Comparison of ENCODE assay signal across 18 cellular contexts in the genomic region with DNA sequence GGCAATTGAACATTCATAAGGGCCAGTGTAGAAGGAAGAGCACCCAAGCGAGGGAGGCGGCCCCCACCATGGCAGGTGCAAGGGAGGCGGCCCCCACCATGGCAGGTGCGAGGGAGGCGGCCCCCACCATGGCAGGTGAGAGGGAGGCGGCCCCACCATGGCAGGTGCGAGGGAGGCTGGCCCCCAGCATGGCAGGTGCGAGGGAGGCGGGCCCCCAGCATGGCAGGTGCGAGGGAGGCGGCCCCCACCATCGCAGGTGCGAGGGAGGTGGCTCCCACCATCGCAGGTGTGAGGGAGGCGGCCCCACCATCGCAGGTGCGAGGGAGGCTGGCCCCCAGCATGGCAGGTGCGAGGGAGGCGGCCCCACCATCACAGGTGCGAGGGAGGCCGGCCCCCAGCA. TPM values are rescaled to one million over a fixed set of nuclear protein-coding genes. Genes with fewer than 3 reads are reported as not detected.
DNase-seq lines count a peak whose midpoint lies in the region; ATAC-seq and TF ChIP-seq lines count a peak whose summit lies in the region.
"Had no signal": no experiment of that assay in that cellular context is flagged by ENCODE, and none has a peak within 500 bp of the region (broad histone marks: within the 10 kb centered on the region; RNA-seq: fewer than 3 reads in every experiment).

No MANE protein-coding gene starts in this region.

- H4K8ac ChIP-seq in neuronal stem cell (ENCODE audit: low read depth, low read length), result no peak overlapping the region

- H3K9me3 ChIP-seq in right atrium auricular region (no peaks in the 10 kb centered on the region), neuronal stem cell (replicated peaks in 1 of 2; ENCODE audit: control insufficient read depth in 2 of 2, insufficient read depth in 1 of 2, low read depth in 1 of 2, low read length in 2 of 2) (peaks cover 0 to 2% of the 10 kb centered on the region in 2 donors), PC-9 (ENCODE audit: insufficient read depth, low read depth) (no peaks in the 10 kb centered on the region)
- H3K9me3 ChIP-seq in CD8-positive, alpha-beta memory T cell (ENCODE audit: low read length), result no peaks in the 10 kb centered on the region

- peak overlapping the region; percentile 94 for H2BK120ac ChIP-seq in neuronal stem cell (ENCODE audit: low read depth, low read length)

- intact Hi-C loops in left ventricle myocardium superior (cut with micrococcal nuclease) (no loop called here), PC-9 (cut with micrococcal nuclease; ENCODE audit: unreplicated experiment) (no loop called here)

- no peak overlapping the region for H3K14ac ChIP-seq in neuronal stem cell (ENCODE audit: low read length)

- H2BK12ac ChIP-seq in neuronal stem cell (ENCODE audit: low read length), result no peak overlapping the region

- no peaks in the 10 kb centered on the region for H3K36me3 Mint-ChIP-seq in activated naive CD8-positive, alpha-beta T cell treated with anti-CD3 and anti-CD28 coated beads for 36 hours
- no peaks in the 10 kb centered on the region for H3K36me3 Mint-ChIP-seq in CD8-positive, alpha-beta memory T cell

- no peaks in the 10 kb centered on the region for H3K9me3 Mint-ChIP-seq in activated naive CD8-positive, alpha-beta T cell treated with anti-CD3 and anti-CD28 coated beads for 36 hours
- H3K9me3 Mint-ChIP-seq in CD8-positive, alpha-beta memory T cell, result no peaks in the 10 kb centered on the region

- H3K18ac ChIP-seq in neuronal stem cell (ENCODE audit: low read length), result peak overlapping the region; percentile 3

- no peak overlapping the region for H3K27ac ChIP-seq in right atrium auricular region
- H3K27ac ChIP-seq in neuronal stem cell (replicated peaks; ENCODE audit: low read length), result no peak overlapping the region
- H3K27ac ChIP-seq in CD8-positive, alpha-beta memory T cell (ENCODE audit: low read depth, low read length), result no peak overlapping the region
- H3K27ac ChIP-seq in PC-9, result no peak overlapping the region
- H3K27ac ChIP-seq: C4-2B, KMS-11 had no signal

- no peak overlapping the region for H3K4me3 ChIP-seq in right atrium auricular region
- no peak overlapping the region for H3K4me3 ChIP-seq in neuronal stem cell (ENCODE audit: low read length in 2 of 2)
- no peak overlapping the region for H3K4me3 ChIP-seq in CD8-positive, alpha-beta memory T cell (ENCODE audit: low read length)
- H3K4me3 ChIP-seq in PC-9, result no peak overlapping the region

- H2BK5ac ChIP-seq in neuronal stem cell (ENCODE audit: low read length), result no peak overlapping the region

- no peak for ATAC-seq in left ventricle myocardium superior

- no peak overlapping the region for H3K27ac Mint-ChIP-seq in activated naive CD8-positive, alpha-beta T cell treated with anti-CD3 and anti-CD28 coated beads for 36 hours
- no peak overlapping the region for H3K27ac Mint-ChIP-seq in CD8-positive, alpha-beta memory T cell

- no peaks in the 10 kb centered on the region for H3K9me2 ChIP-seq in PC-9 (ENCODE audit: insufficient read depth)

- H3K23ac ChIP-seq in neuronal stem cell (ENCODE audit: low read depth, low read length, poor library complexity), result no peak overlapping the region

- peak overlapping the region; percentile 47 for H3K9ac ChIP-seq in neuronal stem cell (ENCODE audit: low read depth, low read length, poor library complexity)
- H3K9ac ChIP-seq: KMS-11 had no signal

- H3K4me2 ChIP-seq in neuronal stem cell (ENCODE audit: insufficient read depth, low read length, poor library complexity, severe bottlenecking), result no peak overlapping the region
- no peak overlapping the region for H3K4me2 ChIP-seq in PC-9
- H3K4me2 ChIP-seq: KMS-11 had no signal

- no peaks in the 10 kb centered on the region for H3K79me2 ChIP-seq in PC-9 (ENCODE audit: low read depth)

- no CpG with 5 or more reads among the region's 21 CpGs for WGBS in neuronal stem cell (ENCODE audit: extremely low coverage in 2 of 2, insufficient read length in 2 of 2, insufficient replicate concordance in 1 of 2), 2 donors

- H3K36me3 ChIP-seq in right atrium auricular region (no peaks in the 10 kb centered on the region), neuronal stem cell (replicated peaks in 1 of 2; ENCODE audit: control insufficient read depth in 2 of 2, insufficient read depth in 2 of 2, low read length in 2 of 2) (no peaks in the 10 kb centered on the region), PC-9 (ENCODE audit: low read depth) (no peaks in the 10 kb centered on the region)
- H3K36me3 ChIP-seq in CD8-positive, alpha-beta memory T cell (ENCODE audit: insufficient read depth, low read length), result no peaks in the 10 kb centered on the region

- no peak overlapping the region for H4K91ac ChIP-seq in neuronal stem cell (ENCODE audit: low read depth, low read length, poor library complexity)

- POLR2A ChIA-PET in CD8-positive, alpha-beta memory T cell (lab: Charles Lee), result no interaction called here
- POLR2A ChIA-PET in PC-9 (lab: Charles Lee; ENCODE audit: unreplicated experiment), result no interaction called here

- H2BK15ac ChIP-seq in neuronal stem cell (ENCODE audit: low read length), result no peak overlapping the region

- no peak overlapping the region for H3K4me3 Mint-ChIP-seq in activated naive CD8-positive, alpha-beta T cell treated with anti-CD3 and anti-CD28 coated beads for 36 hours
- no peak overlapping the region for H3K4me3 Mint-ChIP-seq in CD8-positive, alpha-beta memory T cell

- H3K27me3 ChIP-seq in right atrium auricular region, result no peaks in the 10 kb centered on the region
- peaks cover 0 to 6% (median 0%) of the 10 kb centered on the region in 3 experiments for H3K27me3 ChIP-seq in neuronal stem cell (ENCODE audit: control insufficient read depth in 3 of 3, insufficient read depth in 3 of 3, low read depth in 1 of 3, low read length in 3 of 3)
- H3K27me3 ChIP-seq in CD8-positive, alpha-beta memory T cell (ENCODE audit: insufficient read depth, low read length, poor library complexity, severe bottlenecking), result no peaks in the 10 kb centered on the region
- no peaks in the 10 kb centered on the region for H3K27me3 ChIP-seq in PC-9 (ENCODE audit: insufficient read depth, low read depth)

- H4K20me1 ChIP-seq in PC-9 (ENCODE audit: insufficient read depth), result no peaks in the 10 kb centered on the region

- DNase-seq in left ventricle myocardium superior (peak; percentile 9), right atrium auricular region (ENCODE audit: low spot score) (no peak), islet precursor cell (peak; percentile 34), neuronal stem cell (ENCODE audit: low spot score) (no peak), PC-9 (no peak)
- DNase-seq in activated naive CD8-positive, alpha-beta T cell treated with anti-CD3 and anti-CD28 coated beads for 36 hours, result no peak
- no peak for DNase-seq in CD8-positive, alpha-beta memory T cell
- DNase-seq: DMS53, GF-D8, IMR-90, NCI-H1105, NCI-H146, NCI-H2029, NCI-H345, NCI-H524, NCI-H82 had no signal

- H3K4me1 ChIP-seq in right atrium auricular region (no peaks in the 10 kb centered on the region), neuronal stem cell (ENCODE audit: control insufficient read depth in 2 of 2, insufficient read depth in 1 of 2, low read depth in 1 of 2, low read length in 2 of 2) (no peaks in the 10 kb centered on the region), PC-9 (replicated peaks; ENCODE audit: insufficient read depth) (no peaks in the 10 kb centered on the region)
- no peaks in the 10 kb centered on the region for H3K4me1 ChIP-seq in CD8-positive, alpha-beta memory T cell (ENCODE audit: insufficient read depth, low read length)

- CTCF ChIA-PET in CD8-positive, alpha-beta memory T cell (lab: Charles Lee), result no interaction called here
- CTCF ChIA-PET in PC-9 (lab: Charles Lee), result no interaction called here

- H3K4ac ChIP-seq in neuronal stem cell (ENCODE audit: low read length), result peak overlapping the region; percentile 11

- no TSS peak for BruUV-seq in PC-9 (replicated peaks; lab: Mats Ljungman, UMichigan)

- no peaks in the 10 kb centered on the region for H3K4me1 Mint-ChIP-seq in activated naive CD8-positive, alpha-beta T cell treated with anti-CD3 and anti-CD28 coated beads for 36 hours
- H3K4me1 Mint-ChIP-seq in CD8-positive, alpha-beta memory T cell, result no peaks in the 10 kb centered on the region

- H2AFZ ChIP-seq in neuronal stem cell (ENCODE audit: low read length) (no peak overlapping the region), PC-9 (no peak overlapping the region)

- H3F3A ChIP-seq in PC-9 (ENCODE audit: insufficient read depth, low read depth), result no peaks in the 10 kb centered on the region

- no peak overlapping the region for H2AK5ac ChIP-seq in neuronal stem cell (ENCODE audit: low read depth, low read length)

- no peak for TF ChIP-seq CTCF in right atrium auricular region (IDR thresholded peaks at IDR 0.05)
- no peak for TF ChIP-seq CTCF in PC-9 (conservative IDR thresholded peaks at IDR 0.05)

- H3K27me3 Mint-ChIP-seq in activated naive CD8-positive, alpha-beta T cell treated with anti-CD3 and anti-CD28 coated beads for 36 hours, result no peaks in the 10 kb centered on the region
- peaks cover 5 to 11% of the 10 kb centered on the region in 2 donors for H3K27me3 Mint-ChIP-seq in CD8-positive, alpha-beta memory T cell

- H3K79me1 ChIP-seq in neuronal stem cell (ENCODE audit: low read depth, low read length), result no peaks in the 10 kb centered on the region

RNA-seq across cellular contexts. Expression of gene GPC1, which starts 24.7 kb away (rescaled TPM):
- total RNA-seq in left ventricle myocardium superior (177 TPM), right atrium auricular region (100 to 1,000 TPM in 1 of 2 donors, 10 to 100 TPM in 1; 77.4 to 103 TPM), PC-9 (2021) (302 and 319 TPM in 2 replicates)
- polyA plus RNA-seq in neuronal stem cell (2013, experiment 1 of 2), result 78.0 TPM
- 77.4 TPM for polyA plus RNA-seq in neuronal stem cell (2013, experiment 2 of 2)
- total RNA-seq in activated naive CD8-positive, alpha-beta T cell treated with anti-CD3 and anti-CD28 coated beads for 36 hours, result 1 to 10 TPM in 1 of 2 experiments, under 1 TPM in 1; 0.64 to 1.3 TPM
- total RNA-seq in CD8-positive, alpha-beta memory T cell, result 1 to 10 TPM; 1.9 to 2.4 TPM
- polyA plus RNA-seq in CD8-positive, alpha-beta memory T cell, result 0.17 TPM

Comparison
In these comparisons a context has a peak if more than half of its experiments do, and no peak if none do; other contexts are left out.
1. DNase-seq: peak in left ventricle myocardium superior (single experiment) and islet precursor cell (single experiment); none in right atrium auricular region (single experiment), neuronal stem cell (single experiment), activated naive CD8-positive, alpha-beta T cell treated with anti-CD3 and anti-CD28 coated beads for 36 hours (single experiment), CD8-positive, alpha-beta memory T cell (0 of 5) and PC-9 (0 of 2).
2. RNA of gene GPC1, which starts 24.7 kb away (total RNA-seq): 302 to 319 TPM in PC-9, 177 TPM in left ventricle myocardium superior (single experiment) and 77.4 to 103 TPM in right atrium auricular region; 1.9 to 2.4 TPM in CD8-positive, alpha-beta memory T cell and 0.64 to 1.3 TPM in activated naive CD8-positive, alpha-beta T cell treated with anti-CD3 and anti-CD28 coated beads for 36 hours; every median in the first group is over 10 times any median in the second.